ENCODE assay signal across 8 cellular contexts in genomic region chr1:33137800-33138199, GRCh38. TPM values are rescaled to one million over a fixed set of nuclear protein-coding genes. Genes with fewer than 3 reads are reported as not detected.
DNase-seq lines count a peak whose midpoint lies in the region; ATAC-seq and TF ChIP-seq lines count a peak whose summit lies in the region.

No MANE protein-coding gene starts in this region.

- ATAC-seq in HG02973 (IDR thresholded peaks at IDR 0.05; ENCODE audit: unreplicated experiment) (no peak), GM21515 (IDR thresholded peaks at IDR 0.05; ENCODE audit: unreplicated experiment) (no peak)

- TF ChIP-seq CTCF in BE2C (IDR thresholded peaks at IDR 0.05; ENCODE audit: low read depth, low read length) (peak; percentile 50), cardiac muscle cell (IDR thresholded peaks at IDR 0.05; ENCODE audit: low read depth, low read length) (peak; percentile 75)

- H3K4me3 ChIP-seq in BE2C (ENCODE audit: low read depth, low read length) (no peak overlapping the region), cardiac muscle cell (no peak overlapping the region)
- H3K4me3 ChIP-seq in Jurkat, Clone E6-1 (ENCODE audit: low read length): no peak overlapping the region

- H3K4me1 ChIP-seq in BE2C (no peaks in the 10 kb centered on the region; the same call in 1 of the 2 replicates), cardiac muscle cell (ENCODE audit: low read depth) (no peaks in the 10 kb centered on the region)

- H3K27me3 ChIP-seq in BE2C: no peaks in the 10 kb centered on the region
- H3K27me3 ChIP-seq in cardiac muscle cell: no peaks in the 10 kb centered on the region

- DNase-seq in BE2C: peak; percentile 52
- peak; percentile 34 for DNase-seq in Jurkat, Clone E6-1 (ENCODE audit: low read depth, low spot score)
- DNase-seq in activated T-cell treated with anti-CD3 and anti-CD28 coated beads, Interleukin-2, amount 50 U/mL, for 1 hour: peak; percentile 40
- peak; percentile 68 to 73 for DNase-seq in cardiac muscle cell (ENCODE audit: low read depth in 1 of 2, low spot score in 1 of 2)
- peak; percentile 41 for DNase-seq in stimulated activated CD4-positive, alpha-beta T cell treated with anti-CD3 and anti-CD28 coated beads, Interleukin-15, amount 100 ng/mL, for 24 hours
- no peak for DNase-seq in NCI-H146 treated with DMSO at 0.1 percent for 48 hours (lab: John Stamatoyannopoulos, UW; ENCODE audit: unreplicated experiment)

- no peak overlapping the region for H3K27ac ChIP-seq in cardiac muscle cell

- H3K9me3 ChIP-seq in BE2C (no peaks in the 10 kb centered on the region), cardiac muscle cell (ENCODE audit: low read depth) (no peaks in the 10 kb centered on the region)

- H3K36me3 ChIP-seq in BE2C: no peaks in the 10 kb centered on the region
- no peaks in the 10 kb centered on the region for H3K36me3 ChIP-seq in cardiac muscle cell

RNA-seq across cellular contexts. Expression of gene TRIM62, which starts 44.0 kb away (rescaled TPM):
- polyA plus RNA-seq in BE2C (2012; ENCODE audit: insufficient read depth, insufficient read length, low read depth): 13.3 TPM
- 7.5 TPM for polyA plus RNA-seq in Jurkat, Clone E6-1 (2012; ENCODE audit: insufficient read depth, insufficient read length)
- 5.8 and 6.3 TPM in 2 replicates for total RNA-seq in cardiac muscle cell
- 2.4 and 3.1 TPM in 2 replicates for polyA plus RNA-seq in cardiac muscle cell

RNA-seq across cellular contexts. Expression of gene AZIN2, which starts 56.8 kb away (rescaled TPM):
- polyA plus RNA-seq in BE2C (2012; ENCODE audit: insufficient read depth, insufficient read length, low read depth): not detected
- polyA plus RNA-seq in Jurkat, Clone E6-1 (2012; ENCODE audit: insufficient read depth, insufficient read length): 8.0 TPM
- 7.7 and 9.7 TPM in 2 replicates for total RNA-seq in cardiac muscle cell
- polyA plus RNA-seq in cardiac muscle cell: 13.4 and 18.6 TPM in 2 replicates
